1 cellular context compared by ENCODE assay signal in genomic region chr9:14660721-14661120, GRCh38.
TF ChIP-seq lines count a peak whose summit lies in the region.

No MANE protein-coding gene starts in this region.

TF ChIP-seq in K562, 482 proteins besides CTCF, POLR2A, EP300 and RAD21:
- TF ChIP-seq MAFF (IDR thresholded peaks at IDR 0.05; ENCODE audit: low read length) (peak; percentile 31; the same call in 1 of the 2 replicates), ZBTB40 (IDR thresholded peaks at IDR 0.05) (no peak), ZBTB40 (CRISPR knock-in tag; IDR thresholded peaks at IDR 0.05) (no peak), ZNF316 (IDR thresholded peaks at IDR 0.05) (peak; percentile 85), C11orf30 (IDR thresholded peaks at IDR 0.05; ENCODE audit: low read depth) (peak; percentile 72), MAFG (tag; conservative IDR thresholded peaks at IDR 0.05) (peak; percentile 38)
